Comparison of ENCODE assay signal across 1 cellular context in genomic region chr13:114226699-114227323, GRCh38.
TF ChIP-seq lines count a peak whose summit lies in the region.

No MANE protein-coding gene starts in this region.

TF ChIP-seq in HepG2, 621 proteins besides CTCF, POLR2A, EP300 and RAD21 (continued from another document):
- TF ChIP-seq ZGPAT (CRISPR knock-in tag; IDR thresholded peaks at IDR 0.05), result no peak
- TF ChIP-seq HIVEP1 (CRISPR knock-in tag; IDR thresholded peaks at IDR 0.05), result 0 out of 2 replicates have a peak, but pooled peaks have one; percentile 20
- peak; percentile 70 for TF ChIP-seq XRCC5 (optimal IDR thresholded peaks at IDR 0.05; ENCODE audit: low read length)
- TF ChIP-seq RARA (CRISPR knock-in tag; IDR thresholded peaks at IDR 0.05), result no peak
- no peak for TF ChIP-seq CREB3 (CRISPR knock-in tag; IDR thresholded peaks at IDR 0.05)
- no peak for TF ChIP-seq MAFK (conservative IDR thresholded peaks at IDR 0.05 in 1 of 2, IDR thresholded peaks at IDR 0.05 in 1 of 2; ENCODE audit: low read length in 2 of 2)
- TF ChIP-seq ZNF367 (CRISPR knock-in tag; IDR thresholded peaks at IDR 0.05; ENCODE audit: borderline replicate concordance), result no peak
- TF ChIP-seq PHF8 (CRISPR knock-in tag; IDR thresholded peaks at IDR 0.05), result peak; percentile 21; the same call in 1 of the 2 replicates
- no peak for TF ChIP-seq FOSL1 (CRISPR knock-in tag; IDR thresholded peaks at IDR 0.05; ENCODE audit: borderline replicate concordance)
- no peak for TF ChIP-seq ZNF329 (CRISPR knock-in tag; IDR thresholded peaks at IDR 0.05; ENCODE audit: low read depth)
- TF ChIP-seq FOXO1 (CRISPR knock-in tag; IDR thresholded peaks at IDR 0.05), result 0 out of 2 replicates have a peak, but pooled peaks have one; percentile 32
- 0 out of 2 replicates have a peak, but pooled peaks have one; percentile 34 for TF ChIP-seq HNF1B (CRISPR knock-in tag; IDR thresholded peaks at IDR 0.05)
- peak; percentile 92 for TF ChIP-seq SMC3 (IDR thresholded peaks at IDR 0.05; ENCODE audit: low read length)
- no peak for TF ChIP-seq CHD2 (IDR thresholded peaks at IDR 0.05; ENCODE audit: low read depth, low read length)
- TF ChIP-seq SMARCC2 (IDR thresholded peaks at IDR 0.05), result no peak
- TF ChIP-seq ZNF720 (CRISPR knock-in tag; IDR thresholded peaks at IDR 0.05), result no peak
- no peak for TF ChIP-seq MTF2 (CRISPR knock-in tag; IDR thresholded peaks at IDR 0.05; ENCODE audit: borderline replicate concordance)
- TF ChIP-seq STAG1 (CRISPR knock-in tag; IDR thresholded peaks at IDR 0.05), result peak; percentile 95
- TF ChIP-seq ZNF687 (CRISPR knock-in tag; IDR thresholded peaks at IDR 0.05), result peak; percentile 26; the same call in 1 of the 2 replicates
- no peak for TF ChIP-seq SNAI1 (CRISPR knock-in tag; IDR thresholded peaks at IDR 0.05; ENCODE audit: borderline replicate concordance)
- no peak for TF ChIP-seq ZNF703 (CRISPR knock-in tag; IDR thresholded peaks at IDR 0.05; ENCODE audit: borderline replicate concordance)
- no peak for TF ChIP-seq AGO1 (IDR thresholded peaks at IDR 0.05; ENCODE audit: low read depth, low read length, poor library complexity, severe bottlenecking)
- TF ChIP-seq NFKB2 (CRISPR knock-in tag; IDR thresholded peaks at IDR 0.05; ENCODE audit: borderline replicate concordance), result no peak
- TF ChIP-seq RBM39 (IDR thresholded peaks at IDR 0.05; ENCODE audit: low read depth, low read length, poor library complexity, severe bottlenecking), result peak; percentile 40
- TF ChIP-seq ZNF556 (CRISPR knock-in tag; IDR thresholded peaks at IDR 0.05; ENCODE audit: borderline replicate concordance), result no peak
- no peak for TF ChIP-seq ZNF256 (CRISPR knock-in tag; conservative IDR thresholded peaks at IDR 0.05)
- TF ChIP-seq KDM2A (CRISPR knock-in tag; IDR thresholded peaks at IDR 0.05; ENCODE audit: borderline replicate concordance, low read depth), result peak; percentile 52; the same call in 1 of the 2 replicates
- no peak for TF ChIP-seq ZBTB4 (CRISPR knock-in tag; IDR thresholded peaks at IDR 0.05; ENCODE audit: borderline replicate concordance)
- TF ChIP-seq ZFP36L2 (CRISPR knock-in tag; IDR thresholded peaks at IDR 0.05), result no peak
- TF ChIP-seq IRF9 (CRISPR knock-in tag; IDR thresholded peaks at IDR 0.05; ENCODE audit: borderline replicate concordance), result no peak
- 0 out of 2 replicates have a peak, but pooled peaks have one; percentile 26 for TF ChIP-seq ZNF235 (CRISPR knock-in tag; IDR thresholded peaks at IDR 0.05; ENCODE audit: borderline replicate concordance)
TF ChIP-seq in HepG2: peak in this region for 13.
